ENCODE assay signal across 9 cellular contexts in genomic region chr17:30905742-30906100, GRCh38. TPM values are rescaled to one million over a fixed set of nuclear protein-coding genes. Genes with fewer than 3 reads are reported as not detected.
DNase-seq lines count a peak whose midpoint lies in the region; ATAC-seq, FAIRE-seq and TF ChIP-seq lines count a peak whose summit lies in the region.
"Had no signal": no experiment of that assay in that cellular context is flagged by ENCODE, and none has a peak within 500 bp of the region (broad histone marks: within the 10 kb centered on the region; RNA-seq: fewer than 3 reads in every experiment).

No MANE protein-coding gene starts in this region.

- intact Hi-C loops in PC-3 (cut with micrococcal nuclease): loop anchor here (5.0 kb wide), 1 partner anchor 67 kb away; the partner anchor contains the start of gene RNF135
- intact Hi-C loops in dorsolateral prefrontal cortex (cut with DNase I): no loop called here

- H3K27me3 ChIP-seq in PC-3 (ENCODE audit: low read length) (no peaks in the 10 kb centered on the region), dorsolateral prefrontal cortex (no peaks in the 10 kb centered on the region)

- TF ChIP-seq CTCF in PC-3 (conservative IDR thresholded peaks at IDR 0.05; ENCODE audit: low read depth, low read length): no peak
- no peak for TF ChIP-seq CTCF in dorsolateral prefrontal cortex (IDR thresholded peaks at IDR 0.05 in 54 of 56, conservative IDR thresholded peaks at IDR 0.05 in 2 of 56; ENCODE audit: low read depth in 1 of 56, partially characterized antibody in 56 of 56)

- no peak for FAIRE-seq in GM12892 (lab: Jason Lieb, UNC)
- FAIRE-seq: TTC549 had no signal

- no peaks in the 10 kb centered on the region for H4K20me1 ChIP-seq in PC-3 (ENCODE audit: low read length)

- H3K9ac ChIP-seq in PC-3 (ENCODE audit: low read length): peak overlapping the region; percentile 84

- peak; percentile 25 for ATAC-seq in GM21576 (IDR thresholded peaks at IDR 0.05; ENCODE audit: unreplicated experiment)
- ATAC-seq in PC-3: peak; percentile 39

- H3F3A ChIP-seq in PC-3 (ENCODE audit: low read length, unreplicated experiment): no peaks in the 10 kb centered on the region

- H3K9me2 ChIP-seq in PC-3 (replicated peaks; ENCODE audit: low read length): no peaks in the 10 kb centered on the region

- peak overlapping the region; percentile 89 for H3K4me2 ChIP-seq in PC-3 (ENCODE audit: low read length)

- H3K27ac ChIP-seq in PC-3 (ENCODE audit: low read length): no peak overlapping the region
- peak overlapping the region in 53 of 59 donors; percentile 8 to 94 (median 86) for H3K27ac ChIP-seq in dorsolateral prefrontal cortex
- H3K27ac ChIP-seq in urinary bladder (ENCODE audit: low read depth): no peak overlapping the region

- POLR2A ChIA-PET in PC-3 (lab: Charles Lee; ENCODE audit: unreplicated experiment): no interaction called here

- H3K36me3 ChIP-seq in PC-3 (ENCODE audit: low read depth, low read length): no peaks in the 10 kb centered on the region; the same call in 1 of the 2 replicates
- peaks cover 2% of the 10 kb centered on the region for H3K36me3 ChIP-seq in urinary bladder (ENCODE audit: insufficient read depth)

- 1% methylated on average over 11 of the region's 11 CpGs for WGBS in urinary bladder

- CTCF ChIA-PET in PC-3 (lab: Charles Lee): no interaction called here

- H3K9me3 ChIP-seq in PC-3 (ENCODE audit: low read length): no peaks in the 10 kb centered on the region

- peaks cover 18% of the 10 kb centered on the region for H3K79me2 ChIP-seq in PC-3 (ENCODE audit: low read length)

- H3K4me3 ChIP-seq in PC-3 (ENCODE audit: low read length) (peak overlapping the region; percentile 97), dorsolateral prefrontal cortex (peak overlapping the region; percentile 53 to 96 (median 87)), urinary bladder (ENCODE audit: low read depth, low read length) (peak overlapping the region; percentile 64)

- H2AFZ ChIP-seq in PC-3 (ENCODE audit: low read length): peak overlapping the region; percentile 96

- no peak for TF ChIP-seq POLR2A in GM12892 (IDR thresholded peaks at IDR 0.05; ENCODE audit: low read depth, low read length)

- peak; percentile 21 for DNase-seq in COLO829 (ENCODE audit: low spot score)
- peak; percentile 2 for DNase-seq in PC-3
- DNase-seq in dorsolateral prefrontal cortex: peak in 1 of 10 donors; percentile 47
- DNase-seq in mesenteric fat pad (ENCODE audit: low spot score): peak; percentile 59
- no peak for DNase-seq in GM12892 (ENCODE audit: insufficient read length)
- no peak for DNase-seq in T1000 (lab: John Stamatoyannopoulos, UW)

- TSS peak; percentile 72 for BruUV-seq in PC-3 (replicated peaks; lab: Mats Ljungman, UMichigan)

- H3K4me1 ChIP-seq in PC-3 (ENCODE audit: insufficient read depth, low read length) (no peaks in the 10 kb centered on the region), urinary bladder (ENCODE audit: insufficient read depth) (no peaks in the 10 kb centered on the region)

RNA-seq across cellular contexts. Expression of gene TEFM, which starts 0.3 kb away (rescaled TPM):
- total RNA-seq in PC-3 (2014; rRNA removed) (9.3 and 11.3 TPM in 2 replicates), dorsolateral prefrontal cortex (10 to 100 TPM; 10.1 to 39.6 (median 18.3) TPM), mesenteric fat pad (12.8 TPM), urinary bladder (37.0 TPM)
- 9.8 TPM for polyA plus RNA-seq in urinary bladder
- polyA plus RNA-seq in GM12892 (2012; ENCODE audit: missing spikeins): 21.5 TPM

RNA-seq across cellular contexts. Expression of gene ADAP2, which starts 16.0 kb away (rescaled TPM):
- total RNA-seq in PC-3 (2014; rRNA removed): 0.86 and 2.5 TPM in 2 replicates
- total RNA-seq in dorsolateral prefrontal cortex: 10 to 100 TPM in 62 of 120 experiments, 1 to 10 TPM in 58; 2.5 to 22.4 (median 10.1) TPM
- 43.2 TPM for total RNA-seq in mesenteric fat pad
- total RNA-seq in urinary bladder: 15.1 TPM
- polyA plus RNA-seq in urinary bladder: 6.7 TPM
- 1.7 TPM for polyA plus RNA-seq in GM12892 (2012; ENCODE audit: missing spikeins)

Comparison
In these comparisons a context has a peak if more than half of its experiments do, and no peak if none do; other contexts are left out.
1. DNase-seq: peak in COLO829 (single experiment), PC-3 (single experiment) and mesenteric fat pad (single experiment); none in GM12892 (single experiment) and T1000 (single experiment).
2. H3K27ac ChIP-seq: peak in dorsolateral prefrontal cortex (53 of 59); none in PC-3 (single experiment) and urinary bladder (single experiment).
3. Peak in every context shown above with its lines, with median percentiles within 50 percentile points of each other: H3K4me3 ChIP-seq.